Comparison of ENCODE assay signal across 1 cellular context in genomic region chr3:180749322-180749721, GRCh38.
TF ChIP-seq lines count a peak whose summit lies in the region.

No MANE protein-coding gene starts in this region.

TF ChIP-seq in WTC11, 78 proteins besides CTCF, POLR2A, EP300 and RAD21 (continued from another document):
- TF ChIP-seq ZNF281 (CRISPR knock-in tag; IDR thresholded peaks at IDR 0.05), result no peak
- no peak for TF ChIP-seq CBFB (CRISPR knock-in tag; IDR thresholded peaks at IDR 0.05; ENCODE audit: low read depth)
- no peak for TF ChIP-seq FOXK1 (CRISPR knock-in tag; IDR thresholded peaks at IDR 0.05)
- TF ChIP-seq PREB (CRISPR knock-in tag; IDR thresholded peaks at IDR 0.05; ENCODE audit: borderline replicate concordance), result no peak
- no peak for TF ChIP-seq NFYB (CRISPR knock-in tag; conservative IDR thresholded peaks at IDR 0.05; ENCODE audit: low read depth)
- no peak for TF ChIP-seq ZNF671 (CRISPR knock-in tag; IDR thresholded peaks at IDR 0.05)
- TF ChIP-seq RORB (CRISPR knock-in tag; IDR thresholded peaks at IDR 0.05), result no peak
- no peak for TF ChIP-seq ESRRA (CRISPR knock-in tag; IDR thresholded peaks at IDR 0.05; ENCODE audit: borderline replicate concordance)
TF ChIP-seq in WTC11: peak in this region for 0.
